In genomic region chrX:76127341-76127740, GRCh38 we compare ENCODE assay signal across 19 cellular contexts. TPM values are rescaled to one million over a fixed set of nuclear protein-coding genes. Genes with fewer than 3 reads are reported as not detected.
DNase-seq lines count a peak whose midpoint lies in the region; ATAC-seq, FAIRE-seq and TF ChIP-seq lines count a peak whose summit lies in the region.
"Had no signal": no experiment of that assay in that cellular context is flagged by ENCODE, and none has a peak within 500 bp of the region (broad histone marks: within the 10 kb centered on the region; RNA-seq: fewer than 3 reads in every experiment).

No MANE protein-coding gene starts in this region.

- H3K27ac ChIP-seq in right lobe of liver (no peak overlapping the region), small intestine (ENCODE audit: low read depth in 1 of 2, low read length in 1 of 2) (no peak overlapping the region)
- H3K27ac ChIP-seq: BLaER1 treated with 17β-estradiol and CSF1 and Interleukin-3, amounts not matched to agents 10 nM and 100 nM; brain microvascular endothelial cell; spleen had no signal

- no peak overlapping the region for H3K4me3 ChIP-seq in GM06990 (replicated peaks; ENCODE audit: low read depth, low read length)
- H3K4me3 ChIP-seq in HFF-Myc (replicated peaks; ENCODE audit: low read depth, low read length), result no peak overlapping the region
- H3K4me3 ChIP-seq in right lobe of liver, result no peak overlapping the region
- H3K4me3 ChIP-seq in small intestine (ENCODE audit: low read depth in 1 of 2, low read length in 2 of 2), result no peak overlapping the region
- H3K4me3 ChIP-seq: BLaER1 treated with 17β-estradiol and CSF1 and Interleukin-3, amounts not matched to agents 10 nM and 100 nM; lung; spleen had no signal

- FAIRE-seq in small intestine (lab: Jason Lieb, UNC), result no peak
- FAIRE-seq: HTR-8/SVneo had no signal

- no CpG with 5 or more reads among the region's 2 CpGs for WGBS in right lobe of liver (ENCODE audit: insufficient coverage, low coverage, low lambda C conversion rate, missing lambda C conversion rate)
- 71 to 86% (median 76%) methylated on average over 2 of the region's 2 CpGs for WGBS in small intestine, 3 donors

- no peaks in the 10 kb centered on the region for H3K4me1 ChIP-seq in right lobe of liver
- H3K4me1 ChIP-seq in small intestine (ENCODE audit: control insufficient read depth in 2 of 2, insufficient read depth in 1 of 2, low read depth in 1 of 2, low read length in 1 of 2), result no peaks in the 10 kb centered on the region
- H3K4me1 ChIP-seq: BLaER1 treated with 17β-estradiol and CSF1 and Interleukin-3, amounts not matched to agents 10 nM and 100 nM; spleen had no signal

- TF ChIP-seq POLR2A in right lobe of liver (IDR thresholded peaks at IDR 0.05), result no peak

- intact Hi-C loops in right lobe of liver (cut with DNase I), result no loop called here

- TF ChIP-seq CTCF in GM06990 (IDR thresholded peaks at IDR 0.05; ENCODE audit: insufficient read depth, low read length, poor library complexity, severe bottlenecking) (peak; percentile 44), HFF-Myc (IDR thresholded peaks at IDR 0.05; ENCODE audit: low read depth, low read length, missing control alignments) (peak; percentile 11), right lobe of liver (IDR thresholded peaks at IDR 0.05) (peak in 3 of 4 donors; percentile 22 to 35 (median 26))

- DNase-seq in GM06990 (ENCODE audit: extremely low read depth, insufficient read length), result no peak
- no peak for DNase-seq in HFF-Myc (ENCODE audit: extremely low read depth, low read depth)
- peak; percentile 6 for DNase-seq in SK-N-DZ (ENCODE audit: low spot score)
- DNase-seq in right lobe of liver, result no peak
- DNase-seq in small intestine, result no peak
- DNase-seq in activated T-cell treated with anti-CD3 and anti-CD28 coated beads, Interleukin-2, amount 50 U/mL, for 1 hour, result no peak
- no peak for DNase-seq in NCI-H524 treated with DMSO at 0.1 percent for 48 hours (lab: John Stamatoyannopoulos, UW)
- DNase-seq: activated CD4-positive, alpha-beta T cell treated with anti-CD3 and anti-CD28 coated beads, Interleukin-2, amount 50 U/mL, for 48 hours; activated naive CD8-positive, alpha-beta T cell treated with anti-CD3 and anti-CD28 coated beads for 36 hours; activated T-cell treated with anti-CD3 and anti-CD28 coated beads, Interleukin-2, amount 50 U/mL, for 48 hours; brain microvascular endothelial cell; erythroblast; naive thymus-derived CD4-positive, alpha-beta T cell; SHP77; spleen; stimulated activated naive B cell treated with anti-CD40 and anti-IgM and Interleukin-4, amounts not matched to agents 10 μg/mL and 1 μg/mL and 100 μg/mL, for 72 hours had no signal

- H3K27me3 ChIP-seq in GM06990 (replicated peaks; ENCODE audit: control insufficient read depth, insufficient read depth, low read length), result no peaks in the 10 kb centered on the region
- H3K27me3 ChIP-seq in right lobe of liver, result peaks cover 0 to 16% of the 10 kb centered on the region in 2 donors
- no peaks in the 10 kb centered on the region for H3K27me3 ChIP-seq in small intestine (ENCODE audit: control insufficient read depth in 2 of 2, insufficient read depth in 2 of 2, low read length in 2 of 2)
- H3K27me3 ChIP-seq: brain microvascular endothelial cell had no signal

- H3K36me3 ChIP-seq in GM06990 (ENCODE audit: control insufficient read depth, insufficient read depth, low read length) (no peaks in the 10 kb centered on the region), right lobe of liver (no peaks in the 10 kb centered on the region), small intestine (ENCODE audit: control insufficient read depth in 2 of 2, insufficient read depth in 2 of 2, low read length in 2 of 2) (no peaks in the 10 kb centered on the region)
- H3K36me3 ChIP-seq: BLaER1 treated with 17β-estradiol and CSF1 and Interleukin-3, amounts not matched to agents 10 nM and 100 nM; brain microvascular endothelial cell; spleen had no signal

- H3K9me3 ChIP-seq in right lobe of liver (no peaks in the 10 kb centered on the region), small intestine (ENCODE audit: control insufficient read depth, low read depth) (no peaks in the 10 kb centered on the region)

- peak; percentile 50 to 67 (median 63) for ATAC-seq in right lobe of liver
- ATAC-seq: naive thymus-derived CD4-positive, alpha-beta T cell had no signal

RNA-seq across cellular contexts. Expression of gene PBDC1, which starts 45.5 kb away (rescaled TPM):
- polyA plus RNA-seq in SK-N-DZ (2014; cell fraction: cytosol; rRNA removed), result 4.6 and 5.9 TPM in 2 replicates
- polyA plus RNA-seq in SK-N-DZ (2014; cell fraction: nucleus; rRNA removed), result 2.5 and 8.9 TPM in 2 replicates
- total RNA-seq in right lobe of liver, result 10 to 100 TPM; 11.9 to 20.6 (median 14.6) TPM
- 10 to 100 TPM; 31.3 to 57.3 (median 43.1) TPM for polyA plus RNA-seq in small intestine
